Comparison of ENCODE assay signal across 18 cellular contexts in the genomic region with DNA sequence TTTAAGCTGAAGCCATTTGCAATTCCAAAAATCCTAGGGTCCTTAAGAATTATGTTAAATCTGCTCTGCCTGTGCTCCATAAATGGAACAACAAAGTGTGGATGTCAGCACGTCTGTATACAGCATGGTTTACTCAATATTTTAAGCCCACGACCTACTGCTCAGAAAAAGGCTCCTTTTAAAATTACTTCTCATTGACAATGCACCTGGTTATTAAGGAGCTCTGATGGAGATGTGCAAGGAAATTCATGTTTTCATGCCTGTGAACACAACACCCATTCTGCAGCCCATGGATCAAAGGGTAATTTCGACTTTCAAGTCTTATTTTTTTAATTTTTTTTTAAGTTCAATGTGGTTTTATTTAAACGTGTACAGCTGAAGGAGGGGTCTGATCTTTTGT.
"Had no signal": no experiment of that assay in that cellular context is flagged by ENCODE, and none has a peak within 500 bp of the region (broad histone marks: within the 10 kb centered on the region; RNA-seq: fewer than 3 reads in every experiment).

No MANE protein-coding gene starts in this region.

- ATAC-seq: foreskin keratinocyte, gastroesophageal sphincter, heart left ventricle, left cardiac atrium, left lung, left ventricle myocardium superior, lower lobe of right lung, mucosa of descending colon had no signal

- H3K27ac Mint-ChIP-seq: mesothelial cell of epicardium had no signal

- DNase-seq: dermis blood vessel endothelial cell; dorsolateral prefrontal cortex; effector CD4-positive, alpha-beta T cell; effector memory CD4-positive, alpha-beta T cell; foreskin keratinocyte; heart left ventricle; hypothalamus; immature natural killer cell; islet precursor cell; kidney; left cardiac atrium; left lung; left ventricle myocardium superior; lower lobe of right lung; mesenchymal stem cell; mucosa of descending colon had no signal

- H3K9me3 Mint-ChIP-seq: immature natural killer cell, mesothelial cell of epicardium had no signal

- H3K4me3 Mint-ChIP-seq: mesothelial cell of epicardium had no signal
